ENCODE assay signal across 2 cellular contexts in the genomic region with DNA sequence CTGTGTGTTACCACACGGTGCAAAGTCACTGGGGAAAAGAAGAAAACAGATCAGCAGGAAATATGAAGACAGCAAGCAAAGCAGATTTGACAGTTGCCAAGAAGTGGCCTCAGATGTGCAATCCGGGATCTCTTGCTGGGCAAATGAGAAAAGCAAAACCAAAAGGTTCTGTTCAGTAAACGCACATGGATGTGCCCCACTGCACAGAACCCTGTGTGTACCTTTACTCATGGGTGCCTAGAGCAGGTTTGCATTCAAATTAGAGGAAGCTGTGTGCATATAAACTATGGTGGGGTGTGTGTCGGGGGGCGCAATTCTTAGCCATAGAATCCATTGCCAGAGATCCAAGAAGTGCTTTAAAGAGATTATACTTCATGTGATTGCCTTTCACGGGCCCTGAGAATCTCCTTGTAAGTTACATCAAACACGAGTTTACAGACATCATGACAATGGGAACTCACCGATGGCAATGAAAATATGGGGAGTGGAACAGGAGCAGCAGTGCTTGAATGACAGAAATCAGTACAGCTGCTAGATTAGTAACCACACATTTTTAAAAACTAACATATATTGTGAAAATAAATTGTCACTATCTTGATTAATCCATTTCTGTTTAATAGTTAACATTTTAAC.
TF ChIP-seq lines count a peak whose summit lies in the region.

No MANE protein-coding gene starts in this region.

TF ChIP-seq in H1, 55 proteins besides CTCF, POLR2A, EP300 and RAD21:
- no peak for TF ChIP-seq KDM4A (IDR thresholded peaks at IDR 0.05; ENCODE audit: low read depth, low read length, severe bottlenecking)
- TF ChIP-seq HDAC2 (IDR thresholded peaks at IDR 0.05; ENCODE audit: borderline replicate concordance in 1 of 2, low read depth in 2 of 2, low read length in 2 of 2) = no peak
- TF ChIP-seq, protein P1, sequence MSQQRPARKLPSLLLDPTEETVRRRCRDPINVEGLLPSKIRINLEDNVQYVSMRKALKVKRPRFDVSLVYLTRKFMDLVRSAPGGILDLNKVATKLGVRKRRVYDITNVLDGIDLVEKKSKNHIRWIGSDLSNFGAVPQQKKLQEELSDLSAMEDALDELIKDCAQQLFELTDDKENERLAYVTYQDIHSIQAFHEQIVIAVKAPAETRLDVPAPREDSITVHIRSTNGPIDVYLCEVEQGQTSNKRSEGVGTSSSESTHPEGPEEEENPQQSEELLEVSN (IDR thresholded peaks at IDR 0.05) = no peak
- TF ChIP-seq HDAC6 (IDR thresholded peaks at IDR 0.05; ENCODE audit: low read depth, low read length) = no peak
- no peak for TF ChIP-seq JUN (IDR thresholded peaks at IDR 0.05; ENCODE audit: low read depth, low read length)
- no peak for TF ChIP-seq SAP30 (IDR thresholded peaks at IDR 0.05; ENCODE audit: insufficient read depth, insufficient replicate concordance, low read length)
- TF ChIP-seq BRCA1 (IDR thresholded peaks at IDR 0.05; ENCODE audit: low read depth, low read length) = no peak
- TF ChIP-seq ASH2L (IDR thresholded peaks at IDR 0.05; ENCODE audit: low read length) = no peak
- TF ChIP-seq SIRT6 (IDR thresholded peaks at IDR 0.05; ENCODE audit: low read length) = no peak
- no peak for TF ChIP-seq RNF2 (IDR thresholded peaks at IDR 0.05; ENCODE audit: borderline replicate concordance, low read depth, low read length, missing control alignments, poor library complexity, severe bottlenecking)
- TF ChIP-seq POLR2AphosphoS5 (IDR thresholded peaks at IDR 0.05; ENCODE audit: low read depth, low read length) = no peak
- TF ChIP-seq TAF7 (optimal IDR thresholded peaks at IDR 0.05; ENCODE audit: borderline replicate concordance, low read depth, low read length) = no peak

TF ChIP-seq in HepG2, 621 proteins besides CTCF, POLR2A, EP300 and RAD21:
- TF ChIP-seq GABPB1 (CRISPR knock-in tag; IDR thresholded peaks at IDR 0.05) (no peak), SOX13 (IDR thresholded peaks at IDR 0.05) (no peak), SOX13 (CRISPR knock-in tag; conservative IDR thresholded peaks at IDR 0.05 in 1 of 2, IDR thresholded peaks at IDR 0.05 in 1 of 2) (peak in 1 of 2 experiments; percentile 11; a peak in 1 of 4 replicates), ATF4 (CRISPR knock-in tag; IDR thresholded peaks at IDR 0.05) (0 out of 4 replicates have a peak, but pooled peaks of 1 of the 2 experiments have one; percentile 9), MAFF (IDR thresholded peaks at IDR 0.05; ENCODE audit: low read depth, low read length) (0 out of 2 replicates have a peak, but pooled peaks have one; percentile 13), RBM22 (optimal IDR thresholded peaks at IDR 0.05; ENCODE audit: low read length) (peak; percentile 100), AGO2 (optimal IDR thresholded peaks at IDR 0.05; ENCODE audit: low read depth, low read length) (peak; percentile 84), ZNF547 (CRISPR knock-in tag; IDR thresholded peaks at IDR 0.05) (no peak), ZNF260 (CRISPR knock-in tag; IDR thresholded peaks at IDR 0.05; ENCODE audit: borderline replicate concordance, low read depth) (no peak), POLR2G (IDR thresholded peaks at IDR 0.05; ENCODE audit: low read depth, low read length) (peak; percentile 82; the same call in 1 of the 2 replicates), HNF4A (CRISPR knock-in tag; IDR thresholded peaks at IDR 0.05) (0 out of 2 replicates have a peak, but pooled peaks have one; percentile 27), JUND (CRISPR knock-in tag; IDR thresholded peaks at IDR 0.05) (0 out of 2 replicates have a peak, but pooled peaks have one; percentile 19), MTA3 (CRISPR knock-in tag; IDR thresholded peaks at IDR 0.05) (no peak), KDM2A (CRISPR knock-in tag; IDR thresholded peaks at IDR 0.05; ENCODE audit: borderline replicate concordance, low read depth) (peak; percentile 58), ISL2 (CRISPR knock-in tag; IDR thresholded peaks at IDR 0.05) (no peak), POLR2AphosphoS2 (IDR thresholded peaks at IDR 0.05; ENCODE audit: low read depth, low read length) (no peak), CC2D1A (CRISPR knock-in tag; IDR thresholded peaks at IDR 0.05) (no peak), PBX3 (CRISPR knock-in tag; IDR thresholded peaks at IDR 0.05; ENCODE audit: borderline replicate concordance) (no peak)
